In genomic region chr13:59722580-59722900, GRCh38 we compare ENCODE assay signal across 21 cellular contexts.
DNase-seq lines count a peak whose midpoint lies in the region; ATAC-seq and TF ChIP-seq lines count a peak whose summit lies in the region.
"Had no signal": no experiment of that assay in that cellular context is flagged by ENCODE, and none has a peak within 500 bp of the region (broad histone marks: within the 10 kb centered on the region; RNA-seq: fewer than 3 reads in every experiment).

No MANE protein-coding gene starts in this region.

- no peak overlapping the region for H3K4me3 Mint-ChIP-seq in activated CD4-positive, alpha-beta T cell treated with anti-CD3 and anti-CD28 coated beads, Interleukin-2, amount 10 ng/mL, durations not matched to agents 24 days and 14 days
- no peak overlapping the region for H3K4me3 Mint-ChIP-seq in CD14-positive monocyte
- H3K4me3 Mint-ChIP-seq: activated T-helper 1 cell treated with anti-CD3 and anti-CD28 coated beads, Interleukin-12 subunit alpha, Interleukin-12 subunit beta, Interleukin-2, Interleukin-4 antibody, amounts not matched to agents 30 ng/mL and 10 ng/mL and 1 ng/mL, durations not matched to agents 14 hours and 24 hours and 36 hours; nephron had no signal

- peak overlapping the region; percentile 5 for H3K27ac Mint-ChIP-seq in activated CD4-positive, alpha-beta T cell treated with anti-CD3 and anti-CD28 coated beads, Interleukin-2, amount 10 ng/mL, durations not matched to agents 24 days and 14 days
- H3K27ac Mint-ChIP-seq in CD14-positive monocyte: peak overlapping the region in 1 of 7 donors; percentile 26
- H3K27ac Mint-ChIP-seq: activated T-helper 1 cell treated with anti-CD3 and anti-CD28 coated beads, Interleukin-12 subunit alpha, Interleukin-12 subunit beta, Interleukin-2, Interleukin-4 antibody, amounts not matched to agents 30 ng/mL and 10 ng/mL and 1 ng/mL, durations not matched to agents 14 hours and 24 hours and 36 hours; nephron had no signal

- H3K4me1 ChIP-seq in mucosa of descending colon (ENCODE audit: low read depth): no peaks in the 10 kb centered on the region
- H3K4me1 ChIP-seq: A549 had no signal

- H3K4me1 Mint-ChIP-seq in activated CD4-positive, alpha-beta T cell treated with anti-CD3 and anti-CD28 coated beads, Interleukin-2, amount 10 ng/mL, durations not matched to agents 24 days and 14 days: peaks cover 8% of the 10 kb centered on the region
- H3K4me1 Mint-ChIP-seq in CD14-positive monocyte: peaks cover 7% of the 10 kb centered on the region
- H3K4me1 Mint-ChIP-seq: nephron had no signal

- no peaks in the 10 kb centered on the region for H3K27me3 Mint-ChIP-seq in activated CD4-positive, alpha-beta T cell treated with anti-CD3 and anti-CD28 coated beads, Interleukin-2, amount 10 ng/mL, durations not matched to agents 24 days and 14 days
- no peaks in the 10 kb centered on the region for H3K27me3 Mint-ChIP-seq in CD14-positive monocyte (ENCODE audit: low read depth in 3 of 3)

- no peaks in the 10 kb centered on the region for H3K36me3 Mint-ChIP-seq in activated CD4-positive, alpha-beta T cell treated with anti-CD3 and anti-CD28 coated beads, Interleukin-2, amount 10 ng/mL, durations not matched to agents 24 days and 14 days (ENCODE audit: low read depth)
- H3K36me3 Mint-ChIP-seq in CD14-positive monocyte: no peaks in the 10 kb centered on the region

- H3K9me3 ChIP-seq in mucosa of descending colon: no peaks in the 10 kb centered on the region
- H3K9me3 ChIP-seq: A549 had no signal

- H3K9me3 Mint-ChIP-seq in activated CD4-positive, alpha-beta T cell treated with anti-CD3 and anti-CD28 coated beads, Interleukin-2, amount 10 ng/mL, durations not matched to agents 24 days and 14 days: no peaks in the 10 kb centered on the region
- H3K9me3 Mint-ChIP-seq in CD14-positive monocyte: no peaks in the 10 kb centered on the region
- H3K9me3 Mint-ChIP-seq: activated T-helper 1 cell treated with anti-CD3 and anti-CD28 coated beads, Interleukin-12 subunit alpha, Interleukin-12 subunit beta, Interleukin-2, Interleukin-4 antibody, amounts not matched to agents 30 ng/mL and 10 ng/mL and 1 ng/mL, durations not matched to agents 14 hours and 24 hours and 36 hours; nephron had no signal

- H3K36me3 ChIP-seq in mucosa of descending colon (ENCODE audit: low read depth): no peaks in the 10 kb centered on the region

- TF ChIP-seq CTCF in mucosa of descending colon (IDR thresholded peaks at IDR 0.05): no peak
- TF ChIP-seq CTCF in CD14-positive monocyte (IDR thresholded peaks at IDR 0.05): no peak

- ATAC-seq in mucosa of descending colon (peak; percentile 58), HG03460 (IDR thresholded peaks at IDR 0.05; ENCODE audit: unreplicated experiment) (no peak)
- ATAC-seq: A549 had no signal

- peak; percentile 62 for DNase-seq in activated CD4-positive, alpha-beta T cell treated with anti-CD3 and anti-CD28 coated beads, Interleukin-2, amount 10 ng/mL, durations not matched to agents 24 days and 14 days
- no peak for DNase-seq in activated CD4-positive, alpha-beta T cell treated with anti-CD3 and anti-CD28 coated beads for 1 hour
- peak; percentile 70 for DNase-seq in GDM1 (lab: John Stamatoyannopoulos, UW)
- peak; percentile 8 for DNase-seq in OCI-M1 (lab: John Stamatoyannopoulos, UW)
- peak in 1 of 3 donors; percentile 5 for DNase-seq in mucosa of descending colon
- no peak for DNase-seq in CD14-positive monocyte (ENCODE audit: low spot score)
- no peak for DNase-seq in NCI-H2196 (lab: John Stamatoyannopoulos, UW; ENCODE audit: unreplicated experiment)
- DNase-seq: activated CD4-positive, CD25-positive, alpha-beta regulatory T cell; DMS79; foreskin melanocyte; HCEC 1CT; hypothalamus; NCI-H1105; NCI-H524 treated with DMSO at 0.1 percent for 48 hours; posterior cingulate gyrus; Right ventricle myocardium superior; stimulated activated CD4-positive, alpha-beta T cell treated with anti-CD3 and anti-CD28 coated beads, Interleukin-4, amount 100 ng/mL, for 1 hour had no signal

- intact Hi-C loops in activated CD4-positive, alpha-beta T cell treated with anti-CD3 and anti-CD28 coated beads, Interleukin-2, amount 10 ng/mL, durations not matched to agents 24 days and 14 days (cut with micrococcal nuclease): no loop called here
- intact Hi-C loops in mucosa of descending colon (cut with DNase I, micrococcal nuclease): no loop called here
- intact Hi-C loops in CD14-positive monocyte (cut with micrococcal nuclease): no loop called here

- H3K4me3 ChIP-seq in mucosa of descending colon: no peak overlapping the region
- H3K4me3 ChIP-seq: A549 had no signal

Comparison
In these comparisons a context has a peak if more than half of its experiments do, and no peak if none do; other contexts are left out.
1. DNase-seq: peak in activated CD4-positive, alpha-beta T cell treated with anti-CD3 and anti-CD28 coated beads, Interleukin-2, amount 10 ng/mL, durations not matched to agents 24 days and 14 days (single experiment), GDM1 (single experiment) and OCI-M1 (single experiment); none in activated CD4-positive, alpha-beta T cell treated with anti-CD3 and anti-CD28 coated beads for 1 hour (single experiment), CD14-positive monocyte (single experiment) and NCI-H2196 (single experiment).